ENCODE assay signal across 8 cellular contexts in genomic region chr14:100653409-100653808, GRCh38.
DNase-seq lines count a peak whose midpoint lies in the region; ATAC-seq and TF ChIP-seq lines count a peak whose summit lies in the region.

No MANE protein-coding gene starts in this region.

- no peak overlapping the region for H3K4me3 ChIP-seq in foreskin fibroblast (ENCODE audit: low read depth in 1 of 2, low read length in 2 of 2)

- intact Hi-C loops in activated CD4-positive, alpha-beta T cell treated with anti-CD3 and anti-CD28 coated beads for 36 hours (cut with DNase I, micrococcal nuclease) = loop anchor here in 1 of 2 experiments (2.0 kb wide), 1 partner anchor 271 kb away; no protein-coding TSS in a partner anchor
- intact Hi-C loops in activated CD4-positive, alpha-beta T cell treated with anti-CD3 and anti-CD28 coated beads, Interleukin-2, amount 10 ng/mL, durations not matched to agents 24 days and 14 days (cut with micrococcal nuclease) = loop anchor here (2.0 kb wide), 1 partner anchor 213 kb away; no protein-coding TSS in a partner anchor

- H3K4me1 Mint-ChIP-seq in activated CD4-positive, alpha-beta T cell treated with anti-CD3 and anti-CD28 coated beads for 36 hours = peaks cover 7% of the 10 kb centered on the region
- H3K4me1 Mint-ChIP-seq in activated CD4-positive, alpha-beta T cell treated with anti-CD3 and anti-CD28 coated beads, Interleukin-2, amount 10 ng/mL, durations not matched to agents 24 days and 14 days = peaks cover 5% of the 10 kb centered on the region

- no peak overlapping the region for H3K4me3 Mint-ChIP-seq in activated CD4-positive, alpha-beta T cell treated with anti-CD3 and anti-CD28 coated beads for 36 hours
- H3K4me3 Mint-ChIP-seq in activated CD4-positive, alpha-beta T cell treated with anti-CD3 and anti-CD28 coated beads, Interleukin-2, amount 10 ng/mL, durations not matched to agents 24 days and 14 days = no peak overlapping the region

- H3K27ac Mint-ChIP-seq in activated CD4-positive, alpha-beta T cell treated with anti-CD3 and anti-CD28 coated beads for 36 hours = no peak overlapping the region
- no peak overlapping the region for H3K27ac Mint-ChIP-seq in activated CD4-positive, alpha-beta T cell treated with anti-CD3 and anti-CD28 coated beads, Interleukin-2, amount 10 ng/mL, durations not matched to agents 24 days and 14 days

- peak; percentile 58 for DNase-seq in activated CD4-positive, alpha-beta T cell treated with anti-CD3 and anti-CD28 coated beads for 36 hours
- no peak for DNase-seq in activated CD4-positive, alpha-beta T cell treated with anti-CD3 and anti-CD28 coated beads for 1 hour
- DNase-seq in activated CD4-positive, alpha-beta T cell treated with anti-CD3 and anti-CD28 coated beads, Interleukin-2, amount 10 ng/mL, durations not matched to agents 24 days and 14 days = peak; percentile 82
- DNase-seq in foreskin fibroblast = no peak
- DNase-seq in stimulated activated naive CD4-positive, alpha-beta T cell treated with Interleukin-2 at 50 U/mL for 16 hours (lab: John Stamatoyannopoulos, UW) = peak; percentile 9

- no peaks in the 10 kb centered on the region for H3K36me3 Mint-ChIP-seq in activated CD4-positive, alpha-beta T cell treated with anti-CD3 and anti-CD28 coated beads for 36 hours (ENCODE audit: low read depth)
- no peaks in the 10 kb centered on the region for H3K36me3 Mint-ChIP-seq in activated CD4-positive, alpha-beta T cell treated with anti-CD3 and anti-CD28 coated beads, Interleukin-2, amount 10 ng/mL, durations not matched to agents 24 days and 14 days (ENCODE audit: low read depth)

- H3K27me3 Mint-ChIP-seq in activated CD4-positive, alpha-beta T cell treated with anti-CD3 and anti-CD28 coated beads for 36 hours = peaks cover 6% of the 10 kb centered on the region
- peaks cover 10% of the 10 kb centered on the region for H3K27me3 Mint-ChIP-seq in activated CD4-positive, alpha-beta T cell treated with anti-CD3 and anti-CD28 coated beads, Interleukin-2, amount 10 ng/mL, durations not matched to agents 24 days and 14 days

- CTCF ChIA-PET in activated CD4-positive, alpha-beta T cell treated with anti-CD3 and anti-CD28 coated beads for 36 hours (lab: Charles Lee) = interaction anchor here (0.5 to 7.8 kb wide), 20 partner anchors 8 to 631 kb away, joined by 3 to 68 read pairs (median 4); no protein-coding TSS in a partner anchor

- TF ChIP-seq CTCF in foreskin fibroblast (IDR thresholded peaks at IDR 0.05; ENCODE audit: low read depth, low read length) = peak; percentile 27

- H3K9me3 Mint-ChIP-seq in activated CD4-positive, alpha-beta T cell treated with anti-CD3 and anti-CD28 coated beads for 36 hours (ENCODE audit: low read depth) = no peaks in the 10 kb centered on the region
- no peaks in the 10 kb centered on the region for H3K9me3 Mint-ChIP-seq in activated CD4-positive, alpha-beta T cell treated with anti-CD3 and anti-CD28 coated beads, Interleukin-2, amount 10 ng/mL, durations not matched to agents 24 days and 14 days

- no peak for ATAC-seq in activated CD4-positive, alpha-beta T cell treated with anti-CD3 and anti-CD28 coated beads for 36 hours
- ATAC-seq in GM18517 (IDR thresholded peaks at IDR 0.05; ENCODE audit: unreplicated experiment) (no peak), GM21825 (IDR thresholded peaks at IDR 0.05; ENCODE audit: unreplicated experiment) (no peak), GM21367 (IDR thresholded peaks at IDR 0.05; ENCODE audit: unreplicated experiment) (no peak)

- POLR2A ChIA-PET in activated CD4-positive, alpha-beta T cell treated with anti-CD3 and anti-CD28 coated beads for 36 hours (lab: Charles Lee) = no interaction called here

Comparison
In these comparisons a context has a peak if more than half of its experiments do, and no peak if none do; other contexts are left out.
1. DNase-seq: peak in activated CD4-positive, alpha-beta T cell treated with anti-CD3 and anti-CD28 coated beads for 36 hours (single experiment), activated CD4-positive, alpha-beta T cell treated with anti-CD3 and anti-CD28 coated beads, Interleukin-2, amount 10 ng/mL, durations not matched to agents 24 days and 14 days (single experiment) and stimulated activated naive CD4-positive, alpha-beta T cell treated with Interleukin-2 at 50 U/mL for 16 hours (single experiment); none in activated CD4-positive, alpha-beta T cell treated with anti-CD3 and anti-CD28 coated beads for 1 hour (single experiment) and foreskin fibroblast (0 of 2).